Comparison of ENCODE assay signal across 8 cellular contexts in genomic region chr2:24084386-24085375, GRCh38. TPM values are rescaled to one million over a fixed set of nuclear protein-coding genes. Genes with fewer than 3 reads are reported as not detected.
DNase-seq lines count a peak whose midpoint lies in the region; ATAC-seq, FAIRE-seq and TF ChIP-seq lines count a peak whose summit lies in the region.

Gene TP53I3, minus strand, starts transcription at chr2:24084834. Its CDS starts 508 bp downstream, at chr2:24084326.

- POLR2A ChIA-PET in activated B cell treated with CpG ODN at 0.5 μM for 24 hours (lab: Charles Lee): interaction anchor here (0.6 to 4.0 kb wide), 11 partner anchors 9 to 328 kb away, joined by 3 to 53 read pairs (median 5); partner anchors contain the start of genes ATAD2B, FAM228B, SF3B6 and WDCP

- H3K9me3 Mint-ChIP-seq in activated B cell treated with CpG ODN at 0.5 μM for 24 hours: no peaks in the 10 kb centered on the region
- no peaks in the 10 kb centered on the region for H3K9me3 Mint-ChIP-seq in central memory CD8-positive, alpha-beta T cell

- intact Hi-C loops in activated B cell treated with CpG ODN at 0.5 μM for 24 hours (cut with micrococcal nuclease): loop anchor here (1.0 to 10.0 kb wide), 9 partner anchors 8 to 450 kb away; partner anchors contain the start of genes ATAD2B, FAM228B, PFN4 and SF3B6
- intact Hi-C loops in kidney (cut with DNase I): no loop called here

- H3K36me3 ChIP-seq in kidney (ENCODE audit: control insufficient read depth in 1 of 2, insufficient read depth in 2 of 2, low read length in 2 of 2): peaks cover 0 to 3% of the 10 kb centered on the region in 2 donors

- TF ChIP-seq CTCF in activated B cell treated with CpG ODN at 0.5 μM for 24 hours (IDR thresholded peaks at IDR 0.05) (peak; percentile 72), kidney (IDR thresholded peaks at IDR 0.05; ENCODE audit: borderline replicate concordance, extremely low read depth, insufficient read depth) (peak; percentile 92)

- H3K27me3 Mint-ChIP-seq in activated B cell treated with CpG ODN at 0.5 μM for 24 hours: no peaks in the 10 kb centered on the region
- no peaks in the 10 kb centered on the region for H3K27me3 Mint-ChIP-seq in central memory CD8-positive, alpha-beta T cell

- CTCF ChIA-PET in activated B cell treated with CpG ODN at 0.5 μM for 24 hours (lab: Charles Lee): interaction anchor here (0.6 to 4.0 kb wide), 26 partner anchors 9 to 281 kb away, joined by 3 to 86 read pairs (median 4); partner anchors contain the start of genes ATAD2B, FAM228B, PFN4 and SF3B6

- H3K4me1 Mint-ChIP-seq in activated B cell treated with CpG ODN at 0.5 μM for 24 hours: peaks cover 16% of the 10 kb centered on the region
- peaks cover 16% of the 10 kb centered on the region for H3K4me1 Mint-ChIP-seq in central memory CD8-positive, alpha-beta T cell

- H3K36me3 Mint-ChIP-seq in activated B cell treated with CpG ODN at 0.5 μM for 24 hours (ENCODE audit: low read depth): peaks cover 16% of the 10 kb centered on the region
- peaks cover 10% of the 10 kb centered on the region for H3K36me3 Mint-ChIP-seq in central memory CD8-positive, alpha-beta T cell (ENCODE audit: insufficient read depth)

- H3K27ac Mint-ChIP-seq in activated B cell treated with CpG ODN at 0.5 μM for 24 hours: peak within 1 kb of the TSS; percentile 92
- peak within 1 kb of the TSS; percentile 19 for H3K27ac Mint-ChIP-seq in central memory CD8-positive, alpha-beta T cell (ENCODE audit: low read depth)

- H3K4me1 ChIP-seq in kidney (ENCODE audit: control insufficient read depth in 1 of 2, insufficient read depth in 1 of 2, low read depth in 1 of 2, low read length in 2 of 2): peaks cover 0 to 13% of the 10 kb centered on the region in 2 donors

- peak; percentile 94 for DNase-seq in AG08396 (ENCODE audit: low spot score)
- peak; percentile 75 for DNase-seq in NCI-H2171 (lab: John Stamatoyannopoulos, UW)
- DNase-seq in activated B cell treated with CpG ODN at 0.5 μM for 24 hours: peak; percentile 93
- DNase-seq in central memory CD8-positive, alpha-beta T cell (ENCODE audit: low spot score in 2 of 2): peak; percentile 68 to 86
- peak; percentile 96 for DNase-seq in kidney
- DNase-seq in stimulated activated CD4-positive, alpha-beta T cell treated with anti-CD3 and anti-CD28 coated beads, Interleukin-12 subunit alpha, Interleukin-12 subunit beta, amount 100 ng/mL, for 48 hours (ENCODE audit: low read depth in 2 of 3, low spot score in 1 of 3): peak; percentile 60 to 80 (median 76)

- H3K4me3 Mint-ChIP-seq in activated B cell treated with CpG ODN at 0.5 μM for 24 hours: peak within 1 kb of the TSS; percentile 92
- H3K4me3 Mint-ChIP-seq in central memory CD8-positive, alpha-beta T cell: peak within 1 kb of the TSS; percentile 81

- peak within 1 kb of the TSS; percentile 79 to 83 for H3K9ac ChIP-seq in kidney (ENCODE audit: low read length in 2 of 2)

- no peak for FAIRE-seq in kidney (lab: Jason Lieb, UNC)

- peak within 1 kb of the TSS; percentile 71 to 85 for H3K4me3 ChIP-seq in kidney (ENCODE audit: low read length in 2 of 2)

- no peaks in the 10 kb centered on the region for H3K9me3 ChIP-seq in kidney (ENCODE audit: control insufficient read depth in 1 of 2, low read length in 2 of 2)

- H3K27ac ChIP-seq in kidney (ENCODE audit: low read depth in 2 of 2, low read length in 2 of 2): peak within 1 kb of the TSS; percentile 78 to 94

- ATAC-seq in GM18867 (IDR thresholded peaks at IDR 0.05; ENCODE audit: unreplicated experiment) (peak; percentile 81), HG03097 (IDR thresholded peaks at IDR 0.05; ENCODE audit: low FRiP score, unreplicated experiment) (peak; percentile 74), activated B cell treated with CpG ODN at 0.5 μM for 24 hours (ENCODE audit: low read depth) (peak; percentile 85)
- peak; percentile 96 for ATAC-seq in central memory CD8-positive, alpha-beta T cell (replicated peaks; ENCODE audit: extremely low read depth, poor library complexity, severe bottlenecking)

RNA-seq across cellular contexts. Expression of gene TP53I3, which starts in this region (rescaled TPM):
- total RNA-seq in activated B cell treated with CpG ODN at 0.5 μM for 24 hours (4.4 and 6.3 TPM in 2 replicates), kidney (45.1 TPM)
- polyA plus RNA-seq in kidney (ENCODE audit: insufficient read depth, low read depth, low replicate concordance): 85.0 TPM

Comparison
In these comparisons a context has a peak if more than half of its experiments do, and no peak if none do; other contexts are left out.
1. Peak in every context shown above with its lines: DNase-seq, ATAC-seq, H3K4me3 ChIP-seq and H3K27ac ChIP-seq.